Comparison of ENCODE assay signal across 30 cellular contexts in genomic region chr22:20727118-20728015, GRCh38. TPM values are rescaled to one million over a fixed set of nuclear protein-coding genes. Genes with fewer than 3 reads are reported as not detected.
"Had no signal": no experiment of that assay in that cellular context is flagged by ENCODE, and none has a peak within 500 bp of the region (broad histone marks: within the 10 kb centered on the region; RNA-seq: fewer than 3 reads in every experiment).

No MANE protein-coding gene starts in this region.

- H3K27me3 ChIP-seq: breast epithelium, gastroesophageal sphincter, hepatocyte, neural progenitor cell had no signal

- H3K9ac ChIP-seq: neural progenitor cell had no signal

- ATAC-seq: activated T-cell treated with anti-CD3 and anti-CD28 coated beads, Interleukin-2, amount 50 U/mL, for 4 hours; activated T-helper 17 cell treated with anti-CD3 and anti-CD28 coated beads, Interleukin-2, amount 50 U/mL, for 72 hours; gastroesophageal sphincter; left cardiac atrium; left ventricle myocardium superior; naive thymus-derived CD8-positive, alpha-beta T cell; right cardiac atrium; stimulated activated naive CD8-positive, alpha-beta T cell treated with anti-CD3 and anti-CD28 coated beads, Interleukin-15, Interleukin-2, amounts not matched to agents 100 U/mL and 50 U/mL, for 24 hours; WTC11 had no signal

- H3K4me2 ChIP-seq: hepatocyte, neural progenitor cell had no signal

- H3K27me3 Mint-ChIP-seq: activated CD4-positive, alpha-beta memory T cell treated with anti-CD3 and anti-CD28 coated beads, Interleukin-2, amount 10 ng/mL, durations not matched to agents 7 days and 5 days; activated CD4-positive, alpha-beta T cell treated with anti-CD3 and anti-CD28 coated beads, Interleukin-2, amount 10 ng/mL, durations not matched to agents 7 days and 5 days; activated T-helper 17 cell treated with anti-CD3 and anti-CD28 coated beads, Interleukin-2, amount 50 U/mL, for 72 hours; naive thymus-derived CD8-positive, alpha-beta T cell had no signal

- H3K79me2 ChIP-seq: hepatocyte had no signal

- DNase-seq: activated CD4-positive, alpha-beta memory T cell treated with anti-CD3 and anti-CD28 coated beads, Interleukin-2, amount 10 ng/mL, durations not matched to agents 7 days and 5 days; activated CD4-positive, alpha-beta T cell treated with anti-CD3 and anti-CD28 coated beads for 1 hour; activated CD4-positive, alpha-beta T cell treated with anti-CD3 and anti-CD28 coated beads, Interleukin-2, amount 10 ng/mL, durations not matched to agents 7 days and 5 days; activated gamma-delta T cell treated with Interleukin-2 at 50 U/mL for 16 hours; activated naive CD4-positive, alpha-beta T cell treated with anti-CD3 and anti-CD28 coated beads, Interleukin-2, amount 50 U/mL, for 16 hours; activated T-cell treated with anti-CD3 and anti-CD28 coated beads, Interleukin-2, amount 50 U/mL, for 4 hours; amniotic stem cell; central memory CD4-positive, alpha-beta T cell; dermis blood vessel endothelial cell; effector memory CD4-positive, alpha-beta T cell; erythroblast; islet precursor cell; left cardiac atrium; left ventricle myocardium superior; midbrain; naive thymus-derived CD8-positive, alpha-beta T cell; stimulated activated naive CD8-positive, alpha-beta T cell treated with anti-CD3 and anti-CD28 coated beads, Interleukin-15, Interleukin-2, amounts not matched to agents 100 U/mL and 50 U/mL, for 24 hours; SW 1271; T-helper 2 cell; trophoblast cell had no signal

- H3K27ac Mint-ChIP-seq: activated CD4-positive, alpha-beta memory T cell treated with anti-CD3 and anti-CD28 coated beads, Interleukin-2, amount 10 ng/mL, durations not matched to agents 7 days and 5 days; activated CD4-positive, alpha-beta T cell treated with anti-CD3 and anti-CD28 coated beads, Interleukin-2, amount 10 ng/mL, durations not matched to agents 7 days and 5 days; activated T-helper 17 cell treated with anti-CD3 and anti-CD28 coated beads, Interleukin-2, amount 50 U/mL, for 72 hours; neural progenitor cell; WTC11 had no signal

- H3K9me3 Mint-ChIP-seq: activated CD4-positive, alpha-beta memory T cell treated with anti-CD3 and anti-CD28 coated beads, Interleukin-2, amount 10 ng/mL, durations not matched to agents 7 days and 5 days; activated CD4-positive, alpha-beta T cell treated with anti-CD3 and anti-CD28 coated beads, Interleukin-2, amount 10 ng/mL, durations not matched to agents 7 days and 5 days; activated T-cell treated with anti-CD3 and anti-CD28 coated beads, Interleukin-2, amount 50 U/mL, for 4 hours; activated T-helper 17 cell treated with anti-CD3 and anti-CD28 coated beads, Interleukin-2, amount 50 U/mL, for 72 hours; naive thymus-derived CD8-positive, alpha-beta T cell; neural progenitor cell; WTC11 had no signal

- H3K27ac ChIP-seq: breast epithelium, gastroesophageal sphincter, hepatocyte, neural progenitor cell, thoracic aorta had no signal

- H3K36me3 ChIP-seq: neural progenitor cell had no signal

- H3K4me1 Mint-ChIP-seq: activated CD4-positive, alpha-beta memory T cell treated with anti-CD3 and anti-CD28 coated beads, Interleukin-2, amount 10 ng/mL, durations not matched to agents 7 days and 5 days; activated CD4-positive, alpha-beta T cell treated with anti-CD3 and anti-CD28 coated beads, Interleukin-2, amount 10 ng/mL, durations not matched to agents 7 days and 5 days; activated T-helper 17 cell treated with anti-CD3 and anti-CD28 coated beads, Interleukin-2, amount 50 U/mL, for 72 hours; naive thymus-derived CD8-positive, alpha-beta T cell; neural progenitor cell; WTC11 had no signal

- H3K9me3 ChIP-seq: breast epithelium, gastroesophageal sphincter, thoracic aorta had no signal

- H3K4me3 Mint-ChIP-seq: activated CD4-positive, alpha-beta memory T cell treated with anti-CD3 and anti-CD28 coated beads, Interleukin-2, amount 10 ng/mL, durations not matched to agents 7 days and 5 days; activated CD4-positive, alpha-beta T cell treated with anti-CD3 and anti-CD28 coated beads, Interleukin-2, amount 10 ng/mL, durations not matched to agents 7 days and 5 days; activated T-cell treated with anti-CD3 and anti-CD28 coated beads, Interleukin-2, amount 50 U/mL, for 4 hours; activated T-helper 17 cell treated with anti-CD3 and anti-CD28 coated beads, Interleukin-2, amount 50 U/mL, for 72 hours; neural progenitor cell; WTC11 had no signal

- H3K4me3 ChIP-seq: breast epithelium, gastroesophageal sphincter, hepatocyte, neural progenitor cell, thoracic aorta had no signal

- FAIRE-seq: colon had no signal

- H2AFZ ChIP-seq: hepatocyte, neural progenitor cell had no signal

- H3K4me1 ChIP-seq: breast epithelium, gastroesophageal sphincter, neural progenitor cell had no signal

RNA-seq across cellular contexts. Expression of gene SERPIND1, which starts 46.5 kb away (rescaled TPM):
- total RNA-seq: activated CD4-positive, alpha-beta memory T cell treated with anti-CD3 and anti-CD28 coated beads, Interleukin-2, amount 10 ng/mL, durations not matched to agents 7 days and 5 days; activated CD4-positive, alpha-beta T cell treated with anti-CD3 and anti-CD28 coated beads, Interleukin-2, amount 10 ng/mL, durations not matched to agents 7 days and 5 days; dermis blood vessel endothelial cell; fibroblast of lung; left ventricle myocardium superior; naive thymus-derived CD8-positive, alpha-beta T cell; thoracic aorta had no signal
- polyA plus RNA-seq: naive thymus-derived CD8-positive, alpha-beta T cell had no signal
